ENCODE assay signal across 8 cellular contexts in the genomic region with DNA sequence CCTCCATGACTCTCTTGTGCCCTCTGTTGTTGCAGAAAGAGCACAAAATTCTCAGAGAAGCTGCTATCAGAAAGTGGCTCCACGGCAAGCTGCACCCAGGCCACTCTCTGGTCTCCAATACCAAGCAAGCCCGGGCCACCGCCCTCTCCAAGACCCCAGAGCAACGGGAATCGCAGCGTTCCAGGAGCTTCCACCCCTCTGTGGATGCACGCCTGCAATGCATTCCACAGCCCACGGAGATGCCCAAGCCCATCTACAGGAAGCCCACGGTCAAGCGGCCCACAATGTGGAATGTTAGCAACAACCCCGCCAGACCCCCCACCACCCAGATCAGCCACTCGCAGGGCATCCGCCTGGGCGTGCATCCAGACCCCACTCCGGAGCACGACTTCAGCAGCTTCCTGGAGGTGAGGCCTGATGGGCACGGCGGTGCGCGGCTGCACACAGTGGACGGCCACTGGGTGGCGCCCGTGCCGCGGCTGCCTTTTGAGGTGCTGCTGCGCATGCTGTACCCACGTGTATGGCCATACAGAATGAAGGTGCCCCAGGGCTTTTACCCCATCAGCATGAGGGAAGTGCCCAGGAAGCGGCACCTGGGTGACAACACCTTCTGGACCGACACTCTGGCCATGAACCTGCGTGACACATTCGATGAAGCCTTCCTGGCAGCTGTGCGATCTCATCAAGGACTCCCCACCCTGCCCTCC. TPM values are rescaled to one million over a fixed set of nuclear protein-coding genes. Genes with fewer than 3 reads are reported as not detected.
A peak's percentile ranks its signal among the peaks of the same experiment; 100 is the strongest.
DNase-seq lines count a peak whose midpoint lies in the region; ATAC-seq and TF ChIP-seq lines count a peak whose summit lies in the region.

No MANE protein-coding gene starts in this region.

- H4K20me1 ChIP-seq in smooth muscle cell (ENCODE audit: low read depth), result peaks cover 23% of the 10 kb centered on the region

- H3F3A ChIP-seq in smooth muscle cell (ENCODE audit: low read depth), result no peaks in the 10 kb centered on the region

- H3K9ac ChIP-seq in smooth muscle cell (ENCODE audit: low read depth), result no peak overlapping the region

- ATAC-seq in GM18508 (IDR thresholded peaks at IDR 0.05; ENCODE audit: insufficient read depth, unreplicated experiment) (peak; percentile 86), HG02798 (IDR thresholded peaks at IDR 0.05; ENCODE audit: poor library complexity, unreplicated experiment) (peak; percentile 95), heart left ventricle (peak in 3 of 4 donors; percentile 71 to 84 (median 77))

- no peaks in the 10 kb centered on the region for H3K79me2 ChIP-seq in smooth muscle cell (ENCODE audit: low read depth)

- H3K9me3 ChIP-seq in Peyer's patch (no peaks in the 10 kb centered on the region), heart left ventricle (no peaks in the 10 kb centered on the region), smooth muscle cell (replicated peaks; ENCODE audit: low read depth) (no peaks in the 10 kb centered on the region)

- peaks cover 0 to 34% (median 0%) of the 10 kb centered on the region in 3 donors for H3K36me3 ChIP-seq in Peyer's patch
- peaks cover 0 to 47% (median 38%) of the 10 kb centered on the region in 9 donors for H3K36me3 ChIP-seq in heart left ventricle
- H3K36me3 ChIP-seq in smooth muscle cell (ENCODE audit: low read depth), result no peaks in the 10 kb centered on the region

- intact Hi-C loops in heart left ventricle (cut with DNase I), result no loop called here

- DNase-seq in Peyer's patch (peak; percentile 76 to 89 (median 86)), heart left ventricle (peak; percentile 38 to 83 (median 60)), smooth muscle cell (lab: John Stamatoyannopoulos, UW; ENCODE audit: unreplicated experiment) (no peak), DMS153 treated with DMSO at 0.1 percent for 48 hours (lab: John Stamatoyannopoulos, UW; ENCODE audit: unreplicated experiment) (no peak), NCI-H1105 (lab: John Stamatoyannopoulos, UW) (no peak)
- peak; percentile 93 for DNase-seq in activated effector memory CD4-positive, alpha-beta T cell treated with anti-CD3 and anti-CD28 coated beads, Interleukin-2, amount 50 U/mL, for 16 hours

- TF ChIP-seq POLR2A in Peyer's patch (IDR thresholded peaks at IDR 0.05) (no peak), heart left ventricle (IDR thresholded peaks at IDR 0.05) (no peak)

- H3K27me3 ChIP-seq in Peyer's patch, result no peaks in the 10 kb centered on the region
- no peaks in the 10 kb centered on the region for H3K27me3 ChIP-seq in heart left ventricle
- H3K27me3 ChIP-seq in smooth muscle cell (ENCODE audit: low read depth), result no peaks in the 10 kb centered on the region

- H3K27ac ChIP-seq in Peyer's patch (peak overlapping the region in 1 of 4 donors; percentile 16), heart left ventricle (no peak overlapping the region), smooth muscle cell (ENCODE audit: low read depth) (no peak overlapping the region)

- H3K4me2 ChIP-seq in smooth muscle cell, result no peak overlapping the region

- H3K4me1 ChIP-seq in Peyer's patch, result peaks cover 0 to 8% (median 5%) of the 10 kb centered on the region in 4 donors
- peaks cover 0 to 34% (median 17%) of the 10 kb centered on the region in 12 donors for H3K4me1 ChIP-seq in heart left ventricle
- no peaks in the 10 kb centered on the region for H3K4me1 ChIP-seq in smooth muscle cell (ENCODE audit: low read depth)

- no peak overlapping the region for H3K4me3 ChIP-seq in Peyer's patch
- no peak overlapping the region for H3K4me3 ChIP-seq in heart left ventricle
- no peak overlapping the region for H3K4me3 ChIP-seq in smooth muscle cell

- no peak overlapping the region for H2AFZ ChIP-seq in smooth muscle cell (ENCODE audit: low read depth)

- TF ChIP-seq CTCF in Peyer's patch (IDR thresholded peaks at IDR 0.05) (peak; percentile 62 to 91 (median 87)), heart left ventricle (IDR thresholded peaks at IDR 0.05) (peak; percentile 44 to 85 (median 62)), smooth muscle cell (IDR thresholded peaks at IDR 0.05; ENCODE audit: borderline replicate concordance, insufficient read depth, poor library complexity, severe bottlenecking) (peak; percentile 74)

- 37 to 81% (median 49%) methylated on average over 9 to 32 of the region's 32 CpGs for WGBS in heart left ventricle, 4 donors
- WGBS in smooth muscle cell (ENCODE audit: low lambda C conversion rate), result 31% methylated on average over 28 of the region's 32 CpGs

RNA-seq across cellular contexts. Expression of a gene that starts 6.3 kb away (rescaled TPM):
- total RNA-seq in Peyer's patch, result 1 to 10 TPM in 1 of 4 donors, not detected in 3; 3.5 TPM
- total RNA-seq in heart left ventricle, result 1 to 10 TPM in 2 of 9 donors, under 1 TPM in 5, not detected in 2; 0.28 to 1.8 (median 0.40) TPM
- polyA plus RNA-seq in heart left ventricle, result under 1 TPM; 0.44 to 0.65 TPM
- total RNA-seq in smooth muscle cell, result 1.9 TPM in 1 of 2 replicates, not detected in the other
- 1.3 and 1.7 TPM in 2 replicates for polyA plus RNA-seq in smooth muscle cell

RNA-seq across cellular contexts. Expression of a gene that starts 9.9 kb away (rescaled TPM):
- 10 to 100 TPM; 13.2 to 35.1 (median 30.3) TPM for total RNA-seq in Peyer's patch
- 10 to 100 TPM; 32.1 to 54.4 (median 50.4) TPM for total RNA-seq in heart left ventricle
- polyA plus RNA-seq in heart left ventricle, result 10 to 100 TPM; 29.2 to 69.3 TPM
- 35.2 and 43.5 TPM in 2 replicates for total RNA-seq in smooth muscle cell
- 28.7 and 29.3 TPM in 2 replicates for polyA plus RNA-seq in smooth muscle cell

RNA-seq across cellular contexts. Expression of a gene that starts 49.0 kb away (rescaled TPM):
- total RNA-seq in Peyer's patch (1 to 10 TPM in 2 of 4 donors, not detected in 2; 1.3 to 5.8 TPM), heart left ventricle (under 1 TPM in 5 of 9 donors, not detected in 4; 0.16 to 0.60 (median 0.48) TPM), smooth muscle cell (not detected in 2 replicates)
- polyA plus RNA-seq in heart left ventricle (1 to 10 TPM in 1 of 2 donors, under 1 TPM in 1; 0.19 to 1.8 TPM), smooth muscle cell (0.59 and 2.0 TPM in 2 replicates)

Comparison
In these comparisons a context has a peak if more than half of its experiments do, and no peak if none do; other contexts are left out.
1. DNase-seq: peak in Peyer's patch (3 of 3), activated effector memory CD4-positive, alpha-beta T cell treated with anti-CD3 and anti-CD28 coated beads, Interleukin-2, amount 50 U/mL, for 16 hours (single experiment) and heart left ventricle (5 of 5); none in smooth muscle cell (single experiment), DMS153 treated with DMSO at 0.1 percent for 48 hours (single experiment) and NCI-H1105 (single experiment).
2. Peak in every context shown above with its lines, with median percentiles within 50 percentile points of each other: ATAC-seq and CTCF ChIP-seq.